ENCODE assay signal across 14 cellular contexts in genomic region chr6:83221302-83221701, GRCh38. TPM values are rescaled to one million over a fixed set of nuclear protein-coding genes. Genes with fewer than 3 reads are reported as not detected.
DNase-seq lines count a peak whose midpoint lies in the region; ATAC-seq and TF ChIP-seq lines count a peak whose summit lies in the region.
"Had no signal": no experiment of that assay in that cellular context is flagged by ENCODE, and none has a peak within 500 bp of the region (broad histone marks: within the 10 kb centered on the region; RNA-seq: fewer than 3 reads in every experiment).

No MANE protein-coding gene starts in this region.

- H3K9ac ChIP-seq in MM.1S (ENCODE audit: low read length), result no peak overlapping the region
- H3K9ac ChIP-seq: GM23248 had no signal

- H3K9me3 Mint-ChIP-seq in Caco-2 (ENCODE audit: unreplicated experiment), result no peaks in the 10 kb centered on the region
- no peaks in the 10 kb centered on the region for H3K9me3 Mint-ChIP-seq in WTC11
- no peaks in the 10 kb centered on the region for H3K9me3 Mint-ChIP-seq in mesothelial cell of epicardium
- H3K9me3 Mint-ChIP-seq: CD8-positive, alpha-beta memory T cell; H9 had no signal

- no peaks in the 10 kb centered on the region for H3K79me2 ChIP-seq in MM.1S (ENCODE audit: low read length)

- intact Hi-C loops in Caco-2 (cut with micrococcal nuclease; ENCODE audit: unreplicated experiment) (loop anchor here (5.0 kb wide), 2 partner anchors 61 to 316 kb away; no protein-coding TSS in a partner anchor), posterior cingulate gyrus (cut with DNase I) (loop anchor here (5.0 kb wide), 1 partner anchor 196 kb away; no protein-coding TSS in a partner anchor)

- H2AFZ ChIP-seq in MM.1S (ENCODE audit: low read length), result no peak overlapping the region
- H2AFZ ChIP-seq: GM23248 had no signal

- CTCF ChIA-PET in Caco-2 (lab: Charles Lee) (interaction anchor here (0.5 to 1.9 kb wide), 2 partner anchors 295 to 315 kb away, joined by 5 to 11 read pairs; no protein-coding TSS in a partner anchor), WTC11 (lab: Charles Lee) (interaction anchor here (0.6 to 5.0 kb wide), 6 partner anchors 156 to 1253 kb away, joined by 3 to 47 read pairs (median 4); partner anchors contain the start of genes PRSS35 and UBE3D)

- H3K36me3 ChIP-seq in Caco-2 (ENCODE audit: control insufficient read depth, insufficient read depth, low read length) (no peaks in the 10 kb centered on the region; the same call in 1 of the 2 replicates), MM.1S (replicated peaks; ENCODE audit: insufficient read depth, low read length) (no peaks in the 10 kb centered on the region)

- H3K36me3 Mint-ChIP-seq in Caco-2 (ENCODE audit: insufficient read depth, unreplicated experiment) (peaks cover 86% of the 10 kb centered on the region), WTC11 (no peaks in the 10 kb centered on the region), mesothelial cell of epicardium (no peaks in the 10 kb centered on the region)
- H3K36me3 Mint-ChIP-seq: CD8-positive, alpha-beta memory T cell had no signal

- no peak overlapping the region for H3K27ac ChIP-seq in MM.1S (ENCODE audit: low read length)
- H3K27ac ChIP-seq: C4-2B, GM23248, SJSA1 had no signal

- H3K27me3 ChIP-seq in Caco-2 (replicated peaks; ENCODE audit: control insufficient read depth, insufficient read depth, low read length), result no peaks in the 10 kb centered on the region
- H3K27me3 ChIP-seq in MM.1S (replicated peaks; ENCODE audit: insufficient read depth, low read length), result no peaks in the 10 kb centered on the region
- H3K27me3 ChIP-seq: SJSA1 had no signal

- H3K27ac Mint-ChIP-seq in Caco-2 (ENCODE audit: unreplicated experiment) (peak overlapping the region; percentile 5), WTC11 (peak overlapping the region; percentile 27; the same call in 1 of the 2 replicates), mesothelial cell of epicardium (peak overlapping the region; percentile 78)
- H3K27ac Mint-ChIP-seq: H9 had no signal

- peaks cover 15% of the 10 kb centered on the region for H3K4me1 Mint-ChIP-seq in Caco-2 (ENCODE audit: low read depth, unreplicated experiment)
- H3K4me1 Mint-ChIP-seq in WTC11, result no peaks in the 10 kb centered on the region
- H3K4me1 Mint-ChIP-seq in mesothelial cell of epicardium, result peaks cover 14% of the 10 kb centered on the region
- H3K4me1 Mint-ChIP-seq: H9 had no signal

- H3K4me1 ChIP-seq in Caco-2, result peaks cover 32% of the 10 kb centered on the region
- no peaks in the 10 kb centered on the region for H3K4me1 ChIP-seq in MM.1S (ENCODE audit: low read length)
- H3K4me1 ChIP-seq: SJSA1 had no signal

- H3K9me2 ChIP-seq in MM.1S (replicated peaks; ENCODE audit: insufficient read depth, low read length), result no peaks in the 10 kb centered on the region

- peak overlapping the region; percentile 3 for H3K4me3 Mint-ChIP-seq in Caco-2 (ENCODE audit: unreplicated experiment)
- H3K4me3 Mint-ChIP-seq in WTC11, result no peak overlapping the region
- H3K4me3 Mint-ChIP-seq in mesothelial cell of epicardium, result no peak overlapping the region
- H3K4me3 Mint-ChIP-seq: CD8-positive, alpha-beta memory T cell; H9 had no signal

- H3K9me3 ChIP-seq in Caco-2 (no peaks in the 10 kb centered on the region), MM.1S (replicated peaks; ENCODE audit: insufficient read depth, low read length) (no peaks in the 10 kb centered on the region)
- H3K9me3 ChIP-seq: SJSA1 had no signal

- peak in 1 of 2 experiments; percentile 42 for DNase-seq in Caco-2
- DNase-seq in WTC11 (ENCODE audit: low spot score), result no peak
- DNase-seq in fibroblast of the aortic adventitia (ENCODE audit: low read depth), result peak; percentile 57
- DNase-seq in mesothelial cell of epicardium (ENCODE audit: low spot score in 2 of 2, unreplicated experiment in 2 of 2), result no peak
- DNase-seq in posterior cingulate gyrus, result no peak
- no peak for DNase-seq in NCI-H2081 treated with DMSO at 0.1 percent for 48 hours (lab: John Stamatoyannopoulos, UW)
- DNase-seq in MM.1S, result no peak
- DNase-seq: H9 had no signal

- no TSS peak for BruUV-seq in Caco-2 (replicated peaks; lab: Mats Ljungman, UMichigan)

- ATAC-seq in WTC11 (no peak), HG03460 (IDR thresholded peaks at IDR 0.05; ENCODE audit: unreplicated experiment) (no peak)

- H3K27me3 Mint-ChIP-seq in Caco-2 (ENCODE audit: insufficient read depth, unreplicated experiment) (no peaks in the 10 kb centered on the region), WTC11 (ENCODE audit: low read depth) (no peaks in the 10 kb centered on the region), mesothelial cell of epicardium (ENCODE audit: low read depth) (no peaks in the 10 kb centered on the region)
- H3K27me3 Mint-ChIP-seq: CD8-positive, alpha-beta memory T cell had no signal

- POLR2A ChIA-PET in Caco-2 (lab: Charles Lee) (interaction anchor here (0.6 to 1.1 kb wide), 2 partner anchors 66 to 292 kb away, joined by 3 to 5 read pairs; partner anchors contain the start of gene PRSS35), WTC11 (lab: Charles Lee) (no interaction called here)

- H3F3A ChIP-seq in MM.1S (ENCODE audit: insufficient read depth, low read length), result no peaks in the 10 kb centered on the region

- H3K4me2 ChIP-seq in MM.1S (ENCODE audit: low read depth, low read length), result no peak overlapping the region

- H3K4me3 ChIP-seq in Caco-2 (ENCODE audit: low read depth, low read length), result no peak overlapping the region
- no peak overlapping the region for H3K4me3 ChIP-seq in fibroblast of the aortic adventitia (ENCODE audit: low read depth, low read length)
- H3K4me3 ChIP-seq in MM.1S (ENCODE audit: low read length), result no peak overlapping the region
- H3K4me3 ChIP-seq: GM12878, GM23248, SJSA1 had no signal

- H4K20me1 ChIP-seq in MM.1S (ENCODE audit: insufficient read depth, low read length), result no peaks in the 10 kb centered on the region

- TF ChIP-seq CTCF in Caco-2 (IDR thresholded peaks at IDR 0.05; ENCODE audit: insufficient read depth in 1 of 2, low read depth in 1 of 2, low read length in 1 of 2, severe bottlenecking in 1 of 2, unreplicated experiment in 1 of 2), result no peak
- no peak for TF ChIP-seq CTCF in WTC11 (IDR thresholded peaks at IDR 0.05)
- TF ChIP-seq CTCF in fibroblast of the aortic adventitia (IDR thresholded peaks at IDR 0.05; ENCODE audit: insufficient read depth, low read length), result no peak
- TF ChIP-seq CTCF in mesothelial cell of epicardium (IDR thresholded peaks at IDR 0.05; ENCODE audit: unreplicated experiment), result no peak
- TF ChIP-seq CTCF in MM.1S (IDR thresholded peaks at IDR 0.05; ENCODE audit: low read length), result no peak

TF ChIP-seq in WTC11, 78 proteins besides CTCF, POLR2A, EP300 and RAD21 (continues in another document):
- TF ChIP-seq TEAD1 (CRISPR knock-in tag; IDR thresholded peaks at IDR 0.05), result no peak
- TF ChIP-seq EMX1 (CRISPR knock-in tag; IDR thresholded peaks at IDR 0.05), result no peak
- no peak for TF ChIP-seq SOX15 (CRISPR knock-in tag; IDR thresholded peaks at IDR 0.05)
- TF ChIP-seq JUN (CRISPR knock-in tag; IDR thresholded peaks at IDR 0.05), result no peak
- no peak for TF ChIP-seq SP1 (CRISPR knock-in tag; conservative IDR thresholded peaks at IDR 0.05)
- TF ChIP-seq NFE2L1 (CRISPR knock-in tag; IDR thresholded peaks at IDR 0.05), result no peak
- no peak for TF ChIP-seq SMAD3 (CRISPR knock-in tag; IDR thresholded peaks at IDR 0.05; ENCODE audit: borderline replicate concordance)
- TF ChIP-seq, protein P1, sequence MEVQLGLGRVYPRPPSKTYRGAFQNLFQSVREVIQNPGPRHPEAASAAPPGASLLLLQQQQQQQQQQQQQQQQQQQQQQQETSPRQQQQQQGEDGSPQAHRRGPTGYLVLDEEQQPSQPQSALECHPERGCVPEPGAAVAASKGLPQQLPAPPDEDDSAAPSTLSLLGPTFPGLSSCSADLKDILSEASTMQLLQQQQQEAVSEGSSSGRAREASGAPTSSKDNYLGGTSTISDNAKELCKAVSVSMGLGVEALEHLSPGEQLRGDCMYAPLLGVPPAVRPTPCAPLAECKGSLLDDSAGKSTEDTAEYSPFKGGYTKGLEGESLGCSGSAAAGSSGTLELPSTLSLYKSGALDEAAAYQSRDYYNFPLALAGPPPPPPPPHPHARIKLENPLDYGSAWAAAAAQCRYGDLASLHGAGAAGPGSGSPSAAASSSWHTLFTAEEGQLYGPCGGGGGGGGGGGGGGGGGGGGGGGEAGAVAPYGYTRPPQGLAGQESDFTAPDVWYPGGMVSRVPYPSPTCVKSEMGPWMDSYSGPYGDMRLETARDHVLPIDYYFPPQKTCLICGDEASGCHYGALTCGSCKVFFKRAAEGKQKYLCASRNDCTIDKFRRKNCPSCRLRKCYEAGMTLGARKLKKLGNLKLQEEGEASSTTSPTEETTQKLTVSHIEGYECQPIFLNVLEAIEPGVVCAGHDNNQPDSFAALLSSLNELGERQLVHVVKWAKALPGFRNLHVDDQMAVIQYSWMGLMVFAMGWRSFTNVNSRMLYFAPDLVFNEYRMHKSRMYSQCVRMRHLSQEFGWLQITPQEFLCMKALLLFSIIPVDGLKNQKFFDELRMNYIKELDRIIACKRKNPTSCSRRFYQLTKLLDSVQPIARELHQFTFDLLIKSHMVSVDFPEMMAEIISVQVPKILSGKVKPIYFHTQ (CRISPR knock-in tag; IDR thresholded peaks at IDR 0.05), result no peak
- no peak for TF ChIP-seq ETV6 (CRISPR knock-in tag; IDR thresholded peaks at IDR 0.05)
- no peak for TF ChIP-seq SMAD4 (CRISPR knock-in tag; IDR thresholded peaks at IDR 0.05)
- TF ChIP-seq, protein P2, sequence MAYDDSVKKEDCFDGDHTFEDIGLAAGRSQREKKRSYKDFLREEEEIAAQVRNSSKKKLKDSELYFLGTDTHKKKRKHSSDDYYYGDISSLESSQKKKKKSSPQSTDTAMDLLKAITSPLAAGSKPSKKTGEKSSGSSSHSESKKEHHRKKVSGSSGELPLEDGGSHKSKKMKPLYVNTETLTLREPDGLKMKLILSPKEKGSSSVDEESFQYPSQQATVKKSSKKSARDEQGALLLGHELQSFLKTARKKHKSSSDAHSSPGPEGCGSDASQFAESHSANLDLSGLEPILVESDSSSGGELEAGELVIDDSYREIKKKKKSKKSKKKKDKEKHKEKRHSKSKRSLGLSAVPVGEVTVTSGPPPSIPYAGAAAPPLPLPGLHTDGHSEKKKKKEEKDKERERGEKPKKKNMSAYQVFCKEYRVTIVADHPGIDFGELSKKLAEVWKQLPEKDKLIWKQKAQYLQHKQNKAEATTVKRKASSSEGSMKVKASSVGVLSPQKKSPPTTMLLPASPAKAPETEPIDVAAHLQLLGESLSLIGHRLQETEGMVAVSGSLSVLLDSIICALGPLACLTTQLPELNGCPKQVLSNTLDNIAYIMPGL (CRISPR knock-in tag; IDR thresholded peaks at IDR 0.05), result no peak
- no peak for TF ChIP-seq NR2C2 (CRISPR knock-in tag; IDR thresholded peaks at IDR 0.05)

RNA-seq across cellular contexts. Expression of gene RWDD2A, which starts 28.1 kb away (rescaled TPM):
- 3.5 and 3.6 TPM in 2 replicates for total RNA-seq in Caco-2 (2022)
- 5.1 to 5.2 TPM (median 5.2 TPM) in 3 replicates for total RNA-seq in WTC11 (2021)
- total RNA-seq in fibroblast of the aortic adventitia (ENCODE audit: low replicate concordance), result 4.2 and 5.0 TPM in 2 replicates
- 6.4 to 6.7 TPM (median 6.4 TPM) in 3 replicates for total RNA-seq in mesothelial cell of epicardium

RNA-seq across cellular contexts. Expression of gene PGM3, which starts 28.2 kb away (rescaled TPM):
- total RNA-seq in Caco-2 (2022) (96.4 and 97.0 TPM in 2 replicates), WTC11 (2021) (67.4 to 70.0 TPM (median 67.6 TPM) in 3 replicates), fibroblast of the aortic adventitia (ENCODE audit: low replicate concordance) (30.9 and 87.8 TPM in 2 replicates), mesothelial cell of epicardium (67.0 to 68.1 TPM (median 67.7 TPM) in 3 replicates)

Comparison
In these comparisons a context has a peak if more than half of its experiments do, and no peak if none do; other contexts are left out.
1. H3K27ac Mint-ChIP-seq: peak in every context shown above with its lines; median percentile 78 in mesothelial cell of epicardium; 27 in WTC11; 5 in Caco-2.